23 cellular contexts compared by ENCODE assay signal in the genomic region with DNA sequence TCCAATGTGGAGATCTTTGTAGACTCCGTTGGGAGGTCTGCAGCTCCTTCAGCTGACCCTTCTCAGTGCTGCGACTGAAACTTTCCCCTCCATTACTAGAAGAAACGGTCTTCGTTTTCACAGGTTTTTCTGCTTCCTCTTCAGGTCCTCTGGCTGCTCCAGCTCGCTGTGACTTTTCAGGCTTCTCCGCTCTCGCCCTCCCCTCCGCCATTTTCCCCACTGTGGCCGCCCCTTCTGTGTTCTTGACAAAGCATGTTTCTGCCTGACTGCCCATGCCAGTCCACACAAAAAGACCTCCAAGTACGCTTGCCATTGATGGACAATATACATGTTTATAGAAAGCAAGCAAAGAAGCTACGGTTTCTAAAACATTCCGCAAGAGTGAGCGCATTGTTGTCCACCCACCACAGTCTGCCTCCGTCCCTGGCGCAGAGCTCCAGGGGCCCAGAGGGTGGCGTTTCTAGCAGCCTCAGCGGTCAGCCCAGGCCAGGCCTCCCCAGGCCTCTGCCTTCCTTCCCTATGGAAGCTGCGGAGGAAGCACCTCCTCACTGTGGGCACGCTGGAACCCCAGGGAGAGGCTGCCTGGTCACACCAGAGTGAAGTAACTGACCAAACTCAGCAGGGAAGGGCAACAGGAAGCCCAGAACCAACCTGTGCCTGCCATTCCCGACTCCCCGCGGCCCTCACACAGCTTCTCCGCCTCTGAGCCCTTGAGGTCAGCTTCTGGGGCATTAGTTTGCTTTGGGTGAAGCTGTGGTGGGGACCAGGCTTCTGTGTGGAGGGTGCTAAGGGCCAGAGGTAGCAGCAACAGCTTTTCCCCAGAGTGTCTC. TPM values are rescaled to one million over a fixed set of nuclear protein-coding genes. Genes with fewer than 3 reads are reported as not detected.
"Had no signal": no experiment of that assay in that cellular context is flagged by ENCODE, and none has a peak within 500 bp of the region (broad histone marks: within the 10 kb centered on the region; RNA-seq: fewer than 3 reads in every experiment).

No MANE protein-coding gene starts in this region.

- H3K27ac Mint-ChIP-seq: activated B cell treated with CpG ODN at 0.5 μM for 24 hours; activated CD4-positive, alpha-beta T cell treated with anti-CD3 and anti-CD28 coated beads for 36 hours; activated naive CD4-positive, alpha-beta T cell treated with anti-CD3 and anti-CD28 coated beads, Interleukin-2, amount 10 ng/mL, durations not matched to agents 7 days and 5 days; mesothelial cell of epicardium; naive thymus-derived CD8-positive, alpha-beta T cell had no signal

- DNase-seq: activated B cell treated with CpG ODN at 0.5 μM for 24 hours; activated CD4-positive, alpha-beta T cell treated with anti-CD3 and anti-CD28 coated beads for 36 hours; activated CD4-positive, alpha-beta T cell treated with anti-CD3 and anti-CD28 coated beads, Interleukin-2, amount 50 U/mL, for 4 hours; activated effector memory CD4-positive, alpha-beta T cell treated with anti-CD3 and anti-CD28 coated beads, Interleukin-2, amount 50 U/mL, for 16 hours; activated naive CD4-positive, alpha-beta T cell treated with anti-CD3 and anti-CD28 coated beads, Interleukin-2, amount 10 ng/mL, durations not matched to agents 7 days and 5 days; activated T-cell treated with anti-CD3 and anti-CD28 coated beads for 4 hours; amygdala; caudate nucleus; esophagus squamous epithelium; gastrocnemius medialis; left ventricle myocardium superior; mammary epithelial cell; naive thymus-derived CD8-positive, alpha-beta T cell; nucleus accumbens; stimulated activated CD4-positive, alpha-beta T cell treated with anti-CD3 and anti-CD28 coated beads, Interleukin-4, amount 100 ng/mL, for 1 hour; stimulated activated naive CD4-positive, alpha-beta T cell; T-helper 9 cell; upper lobe of right lung had no signal

- FAIRE-seq: islet of Langerhans had no signal

- H3K4me1 Mint-ChIP-seq: activated B cell treated with CpG ODN at 0.5 μM for 24 hours; activated naive CD4-positive, alpha-beta T cell treated with anti-CD3 and anti-CD28 coated beads, Interleukin-2, amount 10 ng/mL, durations not matched to agents 7 days and 5 days; naive thymus-derived CD8-positive, alpha-beta T cell had no signal

- H3K27ac ChIP-seq: esophagus squamous epithelium, gastrocnemius medialis, heart left ventricle, thoracic aorta, upper lobe of right lung had no signal

- H3K4me3 ChIP-seq: esophagus squamous epithelium, gastrocnemius medialis, heart left ventricle, thoracic aorta, upper lobe of right lung had no signal

- H3K36me3 Mint-ChIP-seq: activated naive CD4-positive, alpha-beta T cell treated with anti-CD3 and anti-CD28 coated beads, Interleukin-2, amount 10 ng/mL, durations not matched to agents 7 days and 5 days; brain; mesothelial cell of epicardium; naive thymus-derived CD8-positive, alpha-beta T cell had no signal

- H3K9me3 ChIP-seq: esophagus squamous epithelium, gastrocnemius medialis, heart left ventricle, thoracic aorta, upper lobe of right lung had no signal

- H3K9me3 Mint-ChIP-seq: activated B cell treated with CpG ODN at 0.5 μM for 24 hours; activated naive CD4-positive, alpha-beta T cell treated with anti-CD3 and anti-CD28 coated beads, Interleukin-2, amount 10 ng/mL, durations not matched to agents 7 days and 5 days; mesothelial cell of epicardium; naive thymus-derived CD8-positive, alpha-beta T cell had no signal

- H3K27me3 ChIP-seq: esophagus squamous epithelium, gastrocnemius medialis, upper lobe of right lung had no signal

- H3K36me3 ChIP-seq: esophagus squamous epithelium, gastrocnemius medialis, heart left ventricle, thoracic aorta, upper lobe of right lung had no signal

- H3K4me1 ChIP-seq: gastrocnemius medialis, heart left ventricle, upper lobe of right lung had no signal

- ATAC-seq: activated CD4-positive, alpha-beta T cell treated with anti-CD3 and anti-CD28 coated beads for 36 hours; gastrocnemius medialis; heart left ventricle; left ventricle myocardium superior; naive thymus-derived CD8-positive, alpha-beta T cell; upper lobe of right lung had no signal

- H3K4me3 Mint-ChIP-seq: activated B cell treated with CpG ODN at 0.5 μM for 24 hours; activated CD4-positive, alpha-beta T cell treated with anti-CD3 and anti-CD28 coated beads for 36 hours; activated naive CD4-positive, alpha-beta T cell treated with anti-CD3 and anti-CD28 coated beads, Interleukin-2, amount 10 ng/mL, durations not matched to agents 7 days and 5 days; brain; mesothelial cell of epicardium; naive thymus-derived CD8-positive, alpha-beta T cell had no signal

RNA-seq across cellular contexts. Expression of a gene that starts 19.9 kb away (rescaled TPM):
- total RNA-seq: activated B cell treated with CpG ODN at 0.5 μM for 24 hours; naive thymus-derived CD8-positive, alpha-beta T cell had no signal
- polyA plus RNA-seq: naive thymus-derived CD8-positive, alpha-beta T cell had no signal
